Comparison of ENCODE assay signal across 1 cellular context in the genomic region with DNA sequence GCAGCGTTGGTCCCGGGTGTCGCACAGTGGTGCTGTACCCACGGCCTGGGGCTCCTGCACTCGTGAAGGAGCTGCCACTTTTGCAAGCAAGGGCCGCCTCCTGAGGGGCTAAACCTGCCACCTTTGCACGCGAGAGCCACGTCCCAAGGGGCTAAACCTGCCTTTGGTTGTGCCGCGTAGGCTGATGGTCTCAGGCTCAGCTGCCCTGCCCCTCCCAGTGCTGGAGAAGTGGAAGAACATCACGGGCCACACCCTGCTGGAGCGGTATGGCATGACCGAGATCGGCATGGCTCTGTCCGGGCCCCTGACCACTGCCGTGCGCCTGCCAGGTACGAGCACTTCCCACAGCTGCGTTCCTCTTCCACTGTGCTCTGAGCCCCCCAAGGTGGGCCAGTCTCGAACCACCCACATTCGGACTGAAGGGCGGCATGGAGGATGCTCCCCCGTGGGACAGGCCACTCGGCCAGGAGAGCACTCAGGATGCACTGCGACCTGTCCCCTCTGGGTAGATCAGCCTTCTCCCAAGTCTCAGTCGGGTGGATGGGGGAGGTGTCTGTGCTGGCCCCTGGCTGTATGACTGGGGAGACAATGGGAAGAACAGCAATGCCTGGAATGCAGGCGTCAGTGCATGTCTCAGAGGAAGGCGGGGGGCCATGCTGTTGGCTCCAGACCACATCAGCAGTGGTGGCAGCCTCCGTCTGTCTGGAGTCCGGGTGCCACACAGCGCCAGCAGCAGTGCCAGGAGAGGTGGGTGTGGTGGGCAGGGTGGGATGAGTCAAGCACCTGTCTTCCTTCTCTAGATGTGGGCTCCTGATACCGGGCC.
TF ChIP-seq lines count a peak whose summit lies in the region.

No MANE protein-coding gene starts in this region.

TF ChIP-seq in GM23338, 12 proteins besides CTCF, POLR2A, EP300 and RAD21 (continued from another document):
- TF ChIP-seq POLR2AphosphoS5 (IDR thresholded peaks at IDR 0.05; ENCODE audit: low read depth) (no peak), CREB1 (CRISPR knock-in tag; IDR thresholded peaks at IDR 0.05; ENCODE audit: low read depth) (no peak), STAT1 (IDR thresholded peaks at IDR 0.05; ENCODE audit: unreplicated experiment) (no peak), REST (IDR thresholded peaks at IDR 0.05; ENCODE audit: unreplicated experiment) (no peak), EZH2phosphoT487 (IDR thresholded peaks at IDR 0.05; ENCODE audit: unreplicated experiment) (no peak), ETS1 (IDR thresholded peaks at IDR 0.05) (no peak)
